Comparison of ENCODE assay signal across 20 cellular contexts in the genomic region with DNA sequence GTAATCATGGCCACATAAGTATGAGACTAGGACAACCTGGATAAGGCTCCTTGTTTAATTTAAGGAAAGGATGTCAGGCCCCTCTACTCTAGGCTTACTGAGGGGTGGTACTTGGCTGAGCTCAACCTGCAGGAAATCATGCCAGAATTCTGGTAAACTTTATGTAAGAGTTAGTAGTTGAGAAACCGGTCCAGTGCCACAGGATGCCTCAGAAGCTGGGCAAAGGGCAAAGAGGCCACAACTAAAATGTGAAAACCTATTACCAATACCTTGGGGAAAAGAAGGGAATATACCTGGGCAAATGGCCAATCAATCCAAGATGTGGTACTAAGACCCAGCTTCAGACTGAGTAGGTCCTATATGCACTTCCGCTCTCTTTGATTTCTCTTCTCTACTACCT.
"Had no signal": no experiment of that assay in that cellular context is flagged by ENCODE, and none has a peak within 500 bp of the region (broad histone marks: within the 10 kb centered on the region; RNA-seq: fewer than 3 reads in every experiment).

No MANE protein-coding gene starts in this region.

- H3K9me3 ChIP-seq: SJCRH30 had no signal

- DNase-seq: Karpas-422, KG1, MM.1S, NCI-H1092 treated with DMSO at 0.1 percent for 48 hours, NCI-H1436, NCI-H187, NCI-H2029, NCI-H2081 treated with DMSO at 0.1 percent for 48 hours, NCI-H2171, NCI-H446, NCI-H510A, NCI-H524 treated with DMSO at 0.1 percent for 48 hours, NCI-H69, NCI-H774, SHP77 treated with DMSO at 0.1 percent for 48 hours, SJCRH30 had no signal

- H3K27me3 ChIP-seq: SJCRH30 had no signal

- H3K4me1 ChIP-seq: SJCRH30 had no signal

- H3K4me3 ChIP-seq: SJCRH30 had no signal

- H3K27ac ChIP-seq: HL-60, RWPE1, SJCRH30 had no signal

- ATAC-seq: Panc1, SK-N-SH treated with all-trans-retinoic acid at 6 μM for 48 hours had no signal
